In genomic region chr2:41828052-41828643, GRCh38 we compare ENCODE assay signal across 14 cellular contexts.
"Had no signal": no experiment of that assay in that cellular context is flagged by ENCODE, and none has a peak within 500 bp of the region (broad histone marks: within the 10 kb centered on the region; RNA-seq: fewer than 3 reads in every experiment).

No MANE protein-coding gene starts in this region.

- H3K27ac ChIP-seq: colonic mucosa, neural progenitor cell, tibial artery, vagina had no signal

- H3K9me3 ChIP-seq: colonic mucosa, tibial artery, vagina had no signal

- H2AFZ ChIP-seq: neural progenitor cell had no signal

- H3K36me3 ChIP-seq: colonic mucosa, neural progenitor cell, tibial artery, vagina had no signal

- H3K4me2 ChIP-seq: neural progenitor cell had no signal

- H3K4me1 ChIP-seq: colonic mucosa, neural progenitor cell, tibial artery, vagina had no signal

- H3K4me3 ChIP-seq: colonic mucosa, neural progenitor cell, tibial artery, vagina had no signal

- H3K27me3 ChIP-seq: colonic mucosa, tibial artery, vagina had no signal

- ATAC-seq: left cardiac atrium had no signal

- DNase-seq: activated CD4-positive, alpha-beta T cell treated with anti-CD3 and anti-CD28 coated beads, Interleukin-2, amount 10 ng/mL, durations not matched to agents 7 days and 5 days; activated CD4-positive, CD25-positive, alpha-beta regulatory T cell; activated CD8-positive, alpha-beta memory T cell treated with anti-CD3 and anti-CD28 coated beads, Interleukin-2, amount 50 U/mL, for 48 hours; activated gamma-delta T cell treated with Interleukin-2 at 50 U/mL for 16 hours; amniotic stem cell; caudate nucleus; colonic mucosa; foreskin fibroblast; glutamatergic neuron; left cardiac atrium; midbrain; tibial artery had no signal
